In genomic region chr3:197736491-197737318, GRCh38 we compare ENCODE assay signal across 1 cellular context.
TF ChIP-seq lines count a peak whose summit lies in the region.

TSS of gene RUBCN (minus strand) at chr3:197736904. CDS start at chr3:197736719, 185 bp downstream.

TF ChIP-seq in K562, 482 proteins besides CTCF, POLR2A, EP300 and RAD21 (continued from another document and continues in another):
- TF ChIP-seq, protein P1, sequence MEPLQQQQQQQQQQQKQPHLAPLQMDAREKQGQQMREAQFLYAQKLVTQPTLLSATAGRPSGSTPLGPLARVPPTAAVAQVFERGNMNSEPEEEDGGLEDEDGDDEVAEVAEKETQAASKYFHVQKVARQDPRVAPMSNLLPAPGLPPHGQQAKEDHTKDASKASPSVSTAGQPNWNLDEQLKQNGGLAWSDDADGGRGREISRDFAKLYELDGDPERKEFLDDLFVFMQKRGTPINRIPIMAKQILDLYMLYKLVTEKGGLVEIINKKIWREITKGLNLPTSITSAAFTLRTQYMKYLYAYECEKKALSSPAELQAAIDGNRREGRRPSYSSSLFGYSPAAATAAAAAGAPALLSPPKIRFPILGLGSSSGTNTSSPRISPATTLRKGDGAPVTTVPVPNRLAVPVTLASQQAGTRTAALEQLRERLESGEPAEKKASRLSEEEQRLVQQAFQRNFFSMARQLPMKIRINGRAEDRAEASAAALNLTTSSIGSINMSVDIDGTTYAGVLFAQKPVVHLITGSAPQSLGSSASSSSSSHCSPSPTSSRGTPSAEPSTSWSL (CRISPR knock-in tag; IDR thresholded peaks at IDR 0.05; ENCODE audit: borderline replicate concordance): no peak
- TF ChIP-seq ADNP (tag; IDR thresholded peaks at IDR 0.05): no peak
- TF ChIP-seq, protein P2, sequence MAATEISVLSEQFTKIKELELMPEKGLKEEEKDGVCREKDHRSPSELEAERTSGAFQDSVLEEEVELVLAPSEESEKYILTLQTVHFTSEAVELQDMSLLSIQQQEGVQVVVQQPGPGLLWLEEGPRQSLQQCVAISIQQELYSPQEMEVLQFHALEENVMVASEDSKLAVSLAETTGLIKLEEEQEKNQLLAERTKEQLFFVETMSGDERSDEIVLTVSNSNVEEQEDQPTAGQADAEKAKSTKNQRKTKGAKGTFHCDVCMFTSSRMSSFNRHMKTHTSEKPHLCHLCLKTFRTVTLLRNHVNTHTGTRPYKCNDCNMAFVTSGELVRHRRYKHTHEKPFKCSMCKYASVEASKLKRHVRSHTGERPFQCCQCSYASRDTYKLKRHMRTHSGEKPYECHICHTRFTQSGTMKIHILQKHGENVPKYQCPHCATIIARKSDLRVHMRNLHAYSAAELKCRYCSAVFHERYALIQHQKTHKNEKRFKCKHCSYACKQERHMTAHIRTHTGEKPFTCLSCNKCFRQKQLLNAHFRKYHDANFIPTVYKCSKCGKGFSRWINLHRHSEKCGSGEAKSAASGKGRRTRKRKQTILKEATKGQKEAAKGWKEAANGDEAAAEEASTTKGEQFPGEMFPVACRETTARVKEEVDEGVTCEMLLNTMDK (IDR thresholded peaks at IDR 0.05; ENCODE audit: borderline replicate concordance, insufficient read depth, low read depth, low read length, poor library complexity, severe bottlenecking): no peak
- no peak for TF ChIP-seq FOSL1 (tag; conservative IDR thresholded peaks at IDR 0.05)
- TF ChIP-seq, protein P3, sequence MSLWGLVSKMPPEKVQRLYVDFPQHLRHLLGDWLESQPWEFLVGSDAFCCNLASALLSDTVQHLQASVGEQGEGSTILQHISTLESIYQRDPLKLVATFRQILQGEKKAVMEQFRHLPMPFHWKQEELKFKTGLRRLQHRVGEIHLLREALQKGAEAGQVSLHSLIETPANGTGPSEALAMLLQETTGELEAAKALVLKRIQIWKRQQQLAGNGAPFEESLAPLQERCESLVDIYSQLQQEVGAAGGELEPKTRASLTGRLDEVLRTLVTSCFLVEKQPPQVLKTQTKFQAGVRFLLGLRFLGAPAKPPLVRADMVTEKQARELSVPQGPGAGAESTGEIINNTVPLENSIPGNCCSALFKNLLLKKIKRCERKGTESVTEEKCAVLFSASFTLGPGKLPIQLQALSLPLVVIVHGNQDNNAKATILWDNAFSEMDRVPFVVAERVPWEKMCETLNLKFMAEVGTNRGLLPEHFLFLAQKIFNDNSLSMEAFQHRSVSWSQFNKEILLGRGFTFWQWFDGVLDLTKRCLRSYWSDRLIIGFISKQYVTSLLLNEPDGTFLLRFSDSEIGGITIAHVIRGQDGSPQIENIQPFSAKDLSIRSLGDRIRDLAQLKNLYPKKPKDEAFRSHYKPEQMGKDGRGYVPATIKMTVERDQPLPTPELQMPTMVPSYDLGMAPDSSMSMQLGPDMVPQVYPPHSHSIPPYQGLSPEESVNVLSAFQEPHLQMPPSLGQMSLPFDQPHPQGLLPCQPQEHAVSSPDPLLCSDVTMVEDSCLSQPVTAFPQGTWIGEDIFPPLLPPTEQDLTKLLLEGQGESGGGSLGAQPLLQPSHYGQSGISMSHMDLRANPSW (CRISPR knock-in tag; IDR thresholded peaks at IDR 0.05): no peak
- TF ChIP-seq NR4A1 (CRISPR knock-in tag; IDR thresholded peaks at IDR 0.05): no peak
- no peak for TF ChIP-seq NR4A1 (tag; IDR thresholded peaks at IDR 0.05)
- no peak for TF ChIP-seq TRIM24 (IDR thresholded peaks at IDR 0.05)
- TF ChIP-seq HOXB6 (CRISPR knock-in tag; IDR thresholded peaks at IDR 0.05; ENCODE audit: borderline replicate concordance): no peak
- TF ChIP-seq ZBTB2 (IDR thresholded peaks at IDR 0.05): no peak
- no peak for TF ChIP-seq MCM5 (IDR thresholded peaks at IDR 0.05; ENCODE audit: low read depth)
- TF ChIP-seq DIDO1 (tag; IDR thresholded peaks at IDR 0.05; ENCODE audit: low read depth): no peak
- TF ChIP-seq, protein P4, sequence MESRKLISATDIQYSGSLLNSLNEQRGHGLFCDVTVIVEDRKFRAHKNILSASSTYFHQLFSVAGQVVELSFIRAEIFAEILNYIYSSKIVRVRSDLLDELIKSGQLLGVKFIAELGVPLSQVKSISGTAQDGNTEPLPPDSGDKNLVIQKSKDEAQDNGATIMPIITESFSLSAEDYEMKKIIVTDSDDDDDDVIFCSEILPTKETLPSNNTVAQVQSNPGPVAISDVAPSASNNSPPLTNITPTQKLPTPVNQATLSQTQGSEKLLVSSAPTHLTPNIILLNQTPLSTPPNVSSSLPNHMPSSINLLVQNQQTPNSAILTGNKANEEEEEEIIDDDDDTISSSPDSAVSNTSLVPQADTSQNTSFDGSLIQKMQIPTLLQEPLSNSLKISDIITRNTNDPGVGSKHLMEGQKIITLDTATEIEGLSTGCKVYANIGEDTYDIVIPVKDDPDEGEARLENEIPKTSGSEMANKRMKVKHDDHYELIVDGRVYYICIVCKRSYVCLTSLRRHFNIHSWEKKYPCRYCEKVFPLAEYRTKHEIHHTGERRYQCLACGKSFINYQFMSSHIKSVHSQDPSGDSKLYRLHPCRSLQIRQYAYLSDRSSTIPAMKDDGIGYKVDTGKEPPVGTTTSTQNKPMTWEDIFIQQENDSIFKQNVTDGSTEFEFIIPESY (CRISPR knock-in tag; IDR thresholded peaks at IDR 0.05): 0 out of 2 replicates have a peak, but pooled peaks have one; percentile 43
- no peak for TF ChIP-seq TAF15 (IDR thresholded peaks at IDR 0.05; ENCODE audit: low read depth, low read length)
- TF ChIP-seq ELK1 (CRISPR knock-in tag; IDR thresholded peaks at IDR 0.05): no peak
- TF ChIP-seq NCOR1 (IDR thresholded peaks at IDR 0.05): no peak
- TF ChIP-seq, protein P5, sequence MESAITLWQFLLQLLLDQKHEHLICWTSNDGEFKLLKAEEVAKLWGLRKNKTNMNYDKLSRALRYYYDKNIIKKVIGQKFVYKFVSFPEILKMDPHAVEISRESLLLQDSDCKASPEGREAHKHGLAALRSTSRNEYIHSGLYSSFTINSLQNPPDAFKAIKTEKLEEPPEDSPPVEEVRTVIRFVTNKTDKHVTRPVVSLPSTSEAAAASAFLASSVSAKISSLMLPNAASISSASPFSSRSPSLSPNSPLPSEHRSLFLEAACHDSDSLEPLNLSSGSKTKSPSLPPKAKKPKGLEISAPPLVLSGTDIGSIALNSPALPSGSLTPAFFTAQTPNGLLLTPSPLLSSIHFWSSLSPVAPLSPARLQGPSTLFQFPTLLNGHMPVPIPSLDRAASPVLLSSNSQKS (CRISPR knock-in tag; IDR thresholded peaks at IDR 0.05): no peak
- TF ChIP-seq SMARCC2 (IDR thresholded peaks at IDR 0.05; ENCODE audit: low read depth): no peak
- peak; percentile 61 for TF ChIP-seq CREB1 (IDR thresholded peaks at IDR 0.05)
- peak; percentile 70; the same call in 1 of the 2 replicates for TF ChIP-seq CREB1 (CRISPR knock-in tag; IDR thresholded peaks at IDR 0.05)
- TF ChIP-seq ZNF23 (CRISPR knock-in tag; IDR thresholded peaks at IDR 0.05): no peak
- no peak for TF ChIP-seq HES1 (IDR thresholded peaks at IDR 0.05; ENCODE audit: low read depth)
- TF ChIP-seq KDM2B (CRISPR knock-in tag; IDR thresholded peaks at IDR 0.05): 0 out of 2 replicates have a peak, but pooled peaks have one; percentile 13
- TF ChIP-seq SRSF1 (IDR thresholded peaks at IDR 0.05; ENCODE audit: low read depth, low read length): no peak
- no peak for TF ChIP-seq TCF7 (IDR thresholded peaks at IDR 0.05; ENCODE audit: borderline replicate concordance)
- no peak for TF ChIP-seq ZC3H11A (IDR thresholded peaks at IDR 0.05; ENCODE audit: low read depth, low read length)
- no peak for TF ChIP-seq ZNF445 (CRISPR knock-in tag; IDR thresholded peaks at IDR 0.05; ENCODE audit: low read depth)
- TF ChIP-seq, protein P6, sequence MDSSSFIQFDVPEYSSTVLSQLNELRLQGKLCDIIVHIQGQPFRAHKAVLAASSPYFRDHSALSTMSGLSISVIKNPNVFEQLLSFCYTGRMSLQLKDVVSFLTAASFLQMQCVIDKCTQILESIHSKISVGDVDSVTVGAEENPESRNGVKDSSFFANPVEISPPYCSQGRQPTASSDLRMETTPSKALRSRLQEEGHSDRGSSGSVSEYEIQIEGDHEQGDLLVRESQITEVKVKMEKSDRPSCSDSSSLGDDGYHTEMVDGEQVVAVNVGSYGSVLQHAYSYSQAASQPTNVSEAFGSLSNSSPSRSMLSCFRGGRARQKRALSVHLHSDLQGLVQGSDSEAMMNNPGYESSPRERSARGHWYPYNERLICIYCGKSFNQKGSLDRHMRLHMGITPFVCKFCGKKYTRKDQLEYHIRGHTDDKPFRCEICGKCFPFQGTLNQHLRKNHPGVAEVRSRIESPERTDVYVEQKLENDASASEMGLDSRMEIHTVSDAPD (CRISPR knock-in tag; IDR thresholded peaks at IDR 0.05): no peak
- no peak for TF ChIP-seq BRF1 (IDR thresholded peaks at IDR 0.05; ENCODE audit: borderline replicate concordance, extremely low read depth, insufficient read length)
- TF ChIP-seq LCOR (CRISPR knock-in tag; IDR thresholded peaks at IDR 0.05): peak; percentile 56; the same call in 1 of the 2 replicates
- TF ChIP-seq SMAD4 (CRISPR knock-in tag; conservative IDR thresholded peaks at IDR 0.05): no peak
- TF ChIP-seq PRPF4 (IDR thresholded peaks at IDR 0.05; ENCODE audit: insufficient read depth, low read depth, low read length, poor library complexity, severe bottlenecking): no peak
- TF ChIP-seq GATAD2B (IDR thresholded peaks at IDR 0.05; ENCODE audit: borderline replicate concordance): no peak
- peak; percentile 69 for TF ChIP-seq TAF7 (tag; IDR thresholded peaks at IDR 0.05)
- no peak for TF ChIP-seq STAT5A (IDR thresholded peaks at IDR 0.05; ENCODE audit: borderline replicate concordance, low read length)
- peak; percentile 87 for TF ChIP-seq ZFX (CRISPR knock-in tag; IDR thresholded peaks at IDR 0.05)
- no peak for TF ChIP-seq PCBP1 (IDR thresholded peaks at IDR 0.05; ENCODE audit: low read depth, low read length, poor library complexity, severe bottlenecking)
- TF ChIP-seq ATF6 (CRISPR knock-in tag; IDR thresholded peaks at IDR 0.05): peak; percentile 79; the same call in 1 of the 2 replicates
- no peak for TF ChIP-seq CSDE1 (IDR thresholded peaks at IDR 0.05)
- no peak for TF ChIP-seq HDAC6 (IDR thresholded peaks at IDR 0.05; ENCODE audit: low read depth, low read length)
- 0 out of 2 replicates have a peak, but pooled peaks have one; percentile 34 for TF ChIP-seq MITF (IDR thresholded peaks at IDR 0.05)
- TF ChIP-seq, protein P7, sequence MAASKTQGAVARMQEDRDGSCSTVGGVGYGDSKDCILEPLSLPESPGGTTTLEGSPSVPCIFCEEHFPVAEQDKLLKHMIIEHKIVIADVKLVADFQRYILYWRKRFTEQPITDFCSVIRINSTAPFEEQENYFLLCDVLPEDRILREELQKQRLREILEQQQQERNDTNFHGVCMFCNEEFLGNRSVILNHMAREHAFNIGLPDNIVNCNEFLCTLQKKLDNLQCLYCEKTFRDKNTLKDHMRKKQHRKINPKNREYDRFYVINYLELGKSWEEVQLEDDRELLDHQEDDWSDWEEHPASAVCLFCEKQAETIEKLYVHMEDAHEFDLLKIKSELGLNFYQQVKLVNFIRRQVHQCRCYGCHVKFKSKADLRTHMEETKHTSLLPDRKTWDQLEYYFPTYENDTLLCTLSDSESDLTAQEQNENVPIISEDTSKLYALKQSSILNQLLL (CRISPR knock-in tag; IDR thresholded peaks at IDR 0.05; ENCODE audit: borderline replicate concordance): no peak
